Comparison of ENCODE assay signal across 12 cellular contexts in genomic region chr13:65913173-65913572, GRCh38.
DNase-seq lines count a peak whose midpoint lies in the region; ATAC-seq and TF ChIP-seq lines count a peak whose summit lies in the region.
"Had no signal": no experiment of that assay in that cellular context is flagged by ENCODE, and none has a peak within 500 bp of the region (broad histone marks: within the 10 kb centered on the region; RNA-seq: fewer than 3 reads in every experiment).

No MANE protein-coding gene starts in this region.

- TF ChIP-seq CTCF in right atrium auricular region (IDR thresholded peaks at IDR 0.05), result no peak
- TF ChIP-seq CTCF in brain microvascular endothelial cell (IDR thresholded peaks at IDR 0.05; ENCODE audit: low read depth, low read length, missing control alignments), result no peak

- intact Hi-C loops in Right ventricle myocardium inferior (cut with DNase I) (no loop called here), left ventricle myocardium superior (cut with micrococcal nuclease) (no loop called here), aorta (cut with DNase I) (no loop called here)

- 0 to 3% methylated on average over 2 of the region's 2 CpGs for WGBS in aorta, 2 donors

- in situ Hi-C loops in brain microvascular endothelial cell (cut with HindIII; ENCODE audit: low pct_ligation_motif_present, low sequenced_read_pairs), result no loop called here

- H3K27ac ChIP-seq in right atrium auricular region, result peak overlapping the region in 1 of 2 donors; percentile 62
- peak overlapping the region; percentile 67 for H3K27ac ChIP-seq in brain microvascular endothelial cell
- H3K27ac ChIP-seq in aorta (ENCODE audit: low read depth in 1 of 2, low read length in 2 of 2), result peak overlapping the region; percentile 57 to 67
- H3K27ac ChIP-seq: cardiac muscle cell had no signal

- no peaks in the 10 kb centered on the region for H3K27me3 ChIP-seq in right atrium auricular region
- no peaks in the 10 kb centered on the region for H3K27me3 ChIP-seq in brain microvascular endothelial cell (replicated peaks)
- H3K27me3 ChIP-seq in aorta (ENCODE audit: control insufficient read depth in 1 of 2, insufficient read depth in 2 of 2, low read length in 1 of 2), result no peaks in the 10 kb centered on the region
- H3K27me3 ChIP-seq: cardiac muscle cell had no signal

- H3K4me3 ChIP-seq in right atrium auricular region (no peak overlapping the region), brain microvascular endothelial cell (ENCODE audit: low read depth, low read length) (no peak overlapping the region), aorta (ENCODE audit: low read length in 2 of 2) (no peak overlapping the region)
- H3K4me3 ChIP-seq: cardiac muscle cell, mucosa of descending colon had no signal

- peaks cover 0 to 3% of the 10 kb centered on the region in 2 donors for H3K9me3 ChIP-seq in right atrium auricular region
- no peaks in the 10 kb centered on the region for H3K9me3 ChIP-seq in aorta (ENCODE audit: control insufficient read depth, low read length)

- ATAC-seq in Right ventricle myocardium inferior (peak; percentile 60), left ventricle myocardium superior (peak; percentile 88), aorta (ENCODE audit: low FRiP score) (peak; percentile 73), GM18867 (IDR thresholded peaks at IDR 0.05; ENCODE audit: unreplicated experiment) (no peak), GM19328 (IDR thresholded peaks at IDR 0.05; ENCODE audit: unreplicated experiment) (no peak)
- ATAC-seq: mucosa of descending colon had no signal

- H3K36me3 ChIP-seq in right atrium auricular region (no peaks in the 10 kb centered on the region), brain microvascular endothelial cell (replicated peaks) (no peaks in the 10 kb centered on the region), aorta (ENCODE audit: control insufficient read depth in 1 of 2, insufficient read depth in 2 of 2, low read length in 1 of 2) (no peaks in the 10 kb centered on the region)
- H3K36me3 ChIP-seq: cardiac muscle cell had no signal

- DNase-seq in Right ventricle myocardium inferior (ENCODE audit: missing footprints) (no peak), right atrium auricular region (ENCODE audit: low spot score) (no peak), brain microvascular endothelial cell (peak; percentile 69), left ventricle myocardium superior (no peak), aorta (no peak), amygdala (lab: John Stamatoyannopoulos, UW) (no peak)
- DNase-seq: 8988T, mucosa of descending colon, NCI-H2081 had no signal

- H3K4me1 ChIP-seq in right atrium auricular region, result peaks cover 0 to 4% of the 10 kb centered on the region in 2 donors
- peaks cover 4 to 8% of the 10 kb centered on the region in 2 donors for H3K4me1 ChIP-seq in aorta (ENCODE audit: control insufficient read depth in 1 of 2, insufficient read depth in 2 of 2, low read length in 2 of 2)

Comparison
In these comparisons a context has a peak if more than half of its experiments do, and no peak if none do; other contexts are left out.
1. ATAC-seq: peak in Right ventricle myocardium inferior (single experiment), left ventricle myocardium superior (single experiment) and aorta (single experiment); none in GM18867 (single experiment) and GM19328 (single experiment).